20 cellular contexts compared by ENCODE assay signal in the genomic region with DNA sequence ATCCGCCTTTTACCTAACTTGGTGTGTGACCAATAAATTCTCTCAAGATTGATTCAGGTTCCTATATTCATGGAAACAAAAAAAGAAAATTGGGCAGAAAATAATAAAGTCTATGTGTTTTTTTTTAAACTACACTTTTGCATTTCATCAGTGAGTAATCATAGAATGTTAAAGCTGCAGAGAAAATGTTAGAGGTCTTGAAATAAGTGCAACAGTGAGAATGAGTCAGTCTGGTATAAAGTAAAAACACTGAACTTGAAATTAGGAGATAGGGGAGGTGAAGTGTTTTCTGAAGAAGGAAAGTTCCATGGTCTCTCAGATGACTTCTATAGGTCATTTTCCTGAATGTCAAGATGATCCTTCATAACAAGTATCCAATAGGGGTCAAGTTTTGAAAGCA.
"Had no signal": no experiment of that assay in that cellular context is flagged by ENCODE, and none has a peak within 500 bp of the region (broad histone marks: within the 10 kb centered on the region; RNA-seq: fewer than 3 reads in every experiment).

No MANE protein-coding gene starts in this region.

- H3K4me3 Mint-ChIP-seq: activated CD4-positive, alpha-beta memory T cell treated with anti-CD3 and anti-CD28 coated beads, Interleukin-2, amount 10 ng/mL, durations not matched to agents 7 days and 5 days; activated CD4-positive, alpha-beta T cell treated with anti-CD3 and anti-CD28 coated beads for 36 hours; activated naive CD8-positive, alpha-beta T cell treated with anti-CD3 and anti-CD28 coated beads for 36 hours; activated T-cell treated with anti-CD3 and anti-CD28 coated beads, Interleukin-2, amount 50 U/mL, for 72 hours; natural killer cell; stimulated activated naive CD8-positive, alpha-beta T cell treated with anti-CD3 and anti-CD28 coated beads, Interleukin-15, Interleukin-2, amounts not matched to agents 100 ng/mL and 50 ng/mL, for 24 hours; T-cell had no signal

- H3K36me3 ChIP-seq: cardiac muscle cell, colonic mucosa, prostate gland, right lobe of liver, upper lobe of left lung had no signal

- H3K4me1 Mint-ChIP-seq: activated CD4-positive, alpha-beta memory T cell treated with anti-CD3 and anti-CD28 coated beads, Interleukin-2, amount 10 ng/mL, durations not matched to agents 7 days and 5 days; activated CD4-positive, alpha-beta T cell treated with anti-CD3 and anti-CD28 coated beads for 36 hours; activated naive CD8-positive, alpha-beta T cell treated with anti-CD3 and anti-CD28 coated beads for 36 hours; natural killer cell; T-cell had no signal

- H3K27me3 ChIP-seq: cardiac muscle cell, colonic mucosa, right lobe of liver, upper lobe of left lung had no signal

- H3K9me3 Mint-ChIP-seq: activated CD4-positive, alpha-beta memory T cell treated with anti-CD3 and anti-CD28 coated beads, Interleukin-2, amount 10 ng/mL, durations not matched to agents 7 days and 5 days; activated T-cell treated with anti-CD3 and anti-CD28 coated beads, Interleukin-2, amount 50 U/mL, for 72 hours; natural killer cell had no signal

- FAIRE-seq: endothelial cell of umbilical vein had no signal

- DNase-seq: activated CD4-positive, alpha-beta memory T cell treated with anti-CD3 and anti-CD28 coated beads, Interleukin-2, amount 10 ng/mL, durations not matched to agents 7 days and 5 days; activated CD4-positive, alpha-beta T cell treated with anti-CD3 and anti-CD28 coated beads for 36 hours; activated gamma-delta T cell treated with Interleukin-2 at 50 U/mL for 16 hours; activated naive CD8-positive, alpha-beta T cell treated with anti-CD3 and anti-CD28 coated beads for 36 hours; activated T-cell treated with anti-CD3 and anti-CD28 coated beads, Interleukin-2, amount 50 U/mL, for 72 hours; aorta; colonic mucosa; natural killer cell; nucleus accumbens; right lobe of liver; stimulated activated CD4-positive, alpha-beta T cell treated with anti-CD3 and anti-CD28 coated beads, Interleukin-15, amount 100 ng/mL, for 24 hours; stimulated activated CD4-positive, alpha-beta T cell treated with anti-CD3 and anti-CD28 coated beads, Interleukin-4, amount 100 ng/mL, for 24 hours; T-cell; T1000; upper lobe of left lung had no signal

- H3K27ac Mint-ChIP-seq: activated CD4-positive, alpha-beta memory T cell treated with anti-CD3 and anti-CD28 coated beads, Interleukin-2, amount 10 ng/mL, durations not matched to agents 7 days and 5 days; activated CD4-positive, alpha-beta T cell treated with anti-CD3 and anti-CD28 coated beads for 36 hours; activated naive CD8-positive, alpha-beta T cell treated with anti-CD3 and anti-CD28 coated beads for 36 hours; activated T-cell treated with anti-CD3 and anti-CD28 coated beads, Interleukin-2, amount 50 U/mL, for 72 hours; natural killer cell; stimulated activated naive CD8-positive, alpha-beta T cell treated with anti-CD3 and anti-CD28 coated beads, Interleukin-15, Interleukin-2, amounts not matched to agents 100 ng/mL and 50 ng/mL, for 24 hours; T-cell had no signal

- H3K27ac ChIP-seq: cardiac muscle cell, colonic mucosa, prostate gland, right lobe of liver, upper lobe of left lung, VCaP had no signal

- H3K4me3 ChIP-seq: cardiac muscle cell, colonic mucosa, prostate gland, right lobe of liver, upper lobe of left lung had no signal

- H3K4me1 ChIP-seq: colonic mucosa, prostate gland, right lobe of liver, upper lobe of left lung had no signal

- H3K36me3 Mint-ChIP-seq: activated naive CD8-positive, alpha-beta T cell treated with anti-CD3 and anti-CD28 coated beads for 36 hours; natural killer cell; T-cell had no signal

- ATAC-seq: activated CD4-positive, alpha-beta T cell treated with anti-CD3 and anti-CD28 coated beads for 36 hours; activated T-cell treated with anti-CD3 and anti-CD28 coated beads, Interleukin-2, amount 50 U/mL, for 72 hours; right lobe of liver; T-cell had no signal

- H3K9me3 ChIP-seq: colonic mucosa, prostate gland, right lobe of liver, upper lobe of left lung had no signal
